In the genomic region with DNA sequence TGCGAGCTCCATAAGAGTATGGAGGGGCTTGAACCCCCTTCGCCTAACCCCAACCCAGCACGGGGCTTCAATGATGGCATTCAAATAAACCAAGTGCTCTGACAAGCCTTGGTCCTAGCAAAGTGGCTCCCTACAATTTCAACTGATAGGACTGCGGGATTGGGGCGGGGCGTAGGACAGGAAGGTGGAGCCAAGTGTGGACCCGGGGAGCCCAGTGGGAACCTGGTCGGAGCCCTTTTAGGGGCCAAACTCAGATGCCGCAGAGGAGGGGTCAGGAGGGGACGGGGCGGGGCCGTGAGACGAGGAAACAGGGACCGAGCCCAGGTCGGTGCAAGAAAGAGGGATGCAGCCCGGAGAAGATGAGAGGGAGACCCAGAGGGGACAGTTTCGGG, we compare ENCODE assay signal across 11 cellular contexts. TPM values are rescaled to one million over a fixed set of nuclear protein-coding genes. Genes with fewer than 3 reads are reported as not detected.
DNase-seq lines count a peak whose midpoint lies in the region; ATAC-seq and TF ChIP-seq lines count a peak whose summit lies in the region.
"Had no signal": no experiment of that assay in that cellular context is flagged by ENCODE, and none has a peak within 500 bp of the region (broad histone marks: within the 10 kb centered on the region; RNA-seq: fewer than 3 reads in every experiment).

No MANE protein-coding gene starts in this region.

- peak; percentile 42 for DNase-seq in activated naive CD4-positive, alpha-beta T cell treated with anti-CD3 and anti-CD28 coated beads, Interleukin-2, amount 10 ng/mL, durations not matched to agents 7 days and 5 days
- no peak for DNase-seq in activated naive CD4-positive, alpha-beta T cell treated with Interleukin-2 at 50 U/mL for 16 hours
- DNase-seq in activated T-helper 2 cell treated with anti-CD3 and anti-CD28 coated beads, Interferon-gamma antibody, Interleukin-2, Interleukin-4, amounts not matched to agents 10 μg/mL and 5 μg/mL and 100 μg/mL, durations not matched to agents 14 hours and 24 hours and 36 hours (ENCODE audit: low spot score), result no peak
- peak; percentile 58 for DNase-seq in iPS-NIHi11 (ENCODE audit: low spot score)
- no peak for DNase-seq in testis
- no peak for DNase-seq in AG08396 (ENCODE audit: low spot score)
- DNase-seq in NCI-H1694 treated with DMSO at 0.1 percent for 48 hours (lab: John Stamatoyannopoulos, UW), result no peak
- DNase-seq: NCI-H187 treated with DMSO at 0.1 percent for 48 hours, right lobe of liver had no signal

- no peaks in the 10 kb centered on the region for H3K9me3 ChIP-seq in testis
- H3K9me3 ChIP-seq: right lobe of liver had no signal

- TF ChIP-seq CTCF in testis (IDR thresholded peaks at IDR 0.05), result no peak

- no peaks in the 10 kb centered on the region for H3K36me3 ChIP-seq in testis (ENCODE audit: low read depth, missing control alignments)
- H3K36me3 ChIP-seq: BLaER1 treated with 17β-estradiol and CSF1 and Interleukin-3, amounts not matched to agents 10 nM and 100 nM; right lobe of liver had no signal

- TF ChIP-seq POLR2A in testis (IDR thresholded peaks at IDR 0.05), result no peak

- H3K4me1 ChIP-seq in testis, result no peaks in the 10 kb centered on the region
- H3K4me1 ChIP-seq: BLaER1 treated with 17β-estradiol and CSF1 and Interleukin-3, amounts not matched to agents 10 nM and 100 nM; right lobe of liver had no signal

- WGBS in testis, 2 donors, result 23 to 45% methylated on average over 17 of the region's 17 CpGs

- no peaks in the 10 kb centered on the region for H3K36me3 Mint-ChIP-seq in activated naive CD4-positive, alpha-beta T cell treated with anti-CD3 and anti-CD28 coated beads, Interleukin-2, amount 10 ng/mL, durations not matched to agents 7 days and 5 days
- no peaks in the 10 kb centered on the region for H3K36me3 Mint-ChIP-seq in activated T-helper 2 cell treated with anti-CD3 and anti-CD28 coated beads, Interferon-gamma antibody, Interleukin-2, Interleukin-4, amounts not matched to agents 10 μg/mL and 5 μg/mL and 100 μg/mL, durations not matched to agents 14 hours and 24 hours and 36 hours (ENCODE audit: low read depth)

- no peaks in the 10 kb centered on the region for H3K27me3 ChIP-seq in testis

- peak overlapping the region; percentile 63 for H3K4me3 Mint-ChIP-seq in activated naive CD4-positive, alpha-beta T cell treated with anti-CD3 and anti-CD28 coated beads, Interleukin-2, amount 10 ng/mL, durations not matched to agents 7 days and 5 days
- H3K4me3 Mint-ChIP-seq in activated T-helper 2 cell treated with anti-CD3 and anti-CD28 coated beads, Interferon-gamma antibody, Interleukin-2, Interleukin-4, amounts not matched to agents 10 μg/mL and 5 μg/mL and 100 μg/mL, durations not matched to agents 14 hours and 24 hours and 36 hours (ENCODE audit: low read depth), result peak overlapping the region; percentile 69

- intact Hi-C loops in activated T-helper 2 cell treated with anti-CD3 and anti-CD28 coated beads, Interferon-gamma antibody, Interleukin-2, Interleukin-4, amounts not matched to agents 10 μg/mL and 5 μg/mL and 100 μg/mL, durations not matched to agents 14 hours and 24 hours and 36 hours (cut with micrococcal nuclease), result loop anchor here (10.0 kb wide), 1 partner anchor 149 kb away; a partner anchor contains a TSS
- intact Hi-C loops in testis (cut with DNase I; ENCODE audit: low total_unique reads), result no loop called here

- H3K4me1 Mint-ChIP-seq in activated naive CD4-positive, alpha-beta T cell treated with anti-CD3 and anti-CD28 coated beads, Interleukin-2, amount 10 ng/mL, durations not matched to agents 7 days and 5 days, result peaks cover 17% of the 10 kb centered on the region
- peaks cover 6% of the 10 kb centered on the region for H3K4me1 Mint-ChIP-seq in activated T-helper 2 cell treated with anti-CD3 and anti-CD28 coated beads, Interferon-gamma antibody, Interleukin-2, Interleukin-4, amounts not matched to agents 10 μg/mL and 5 μg/mL and 100 μg/mL, durations not matched to agents 14 hours and 24 hours and 36 hours (ENCODE audit: low read depth)

- no peaks in the 10 kb centered on the region for H3K9me3 Mint-ChIP-seq in activated naive CD4-positive, alpha-beta T cell treated with anti-CD3 and anti-CD28 coated beads, Interleukin-2, amount 10 ng/mL, durations not matched to agents 7 days and 5 days
- no peaks in the 10 kb centered on the region for H3K9me3 Mint-ChIP-seq in activated T-helper 2 cell treated with anti-CD3 and anti-CD28 coated beads, Interferon-gamma antibody, Interleukin-2, Interleukin-4, amounts not matched to agents 10 μg/mL and 5 μg/mL and 100 μg/mL, durations not matched to agents 14 hours and 24 hours and 36 hours

- H3K4me3 ChIP-seq in testis, result peak overlapping the region; percentile 6 to 44
- H3K4me3 ChIP-seq: BLaER1 treated with 17β-estradiol and CSF1 and Interleukin-3, amounts not matched to agents 10 nM and 100 nM; right lobe of liver had no signal

- no peak overlapping the region for H3K27ac Mint-ChIP-seq in activated naive CD4-positive, alpha-beta T cell treated with anti-CD3 and anti-CD28 coated beads, Interleukin-2, amount 10 ng/mL, durations not matched to agents 7 days and 5 days
- H3K27ac Mint-ChIP-seq in activated T-helper 2 cell treated with anti-CD3 and anti-CD28 coated beads, Interferon-gamma antibody, Interleukin-2, Interleukin-4, amounts not matched to agents 10 μg/mL and 5 μg/mL and 100 μg/mL, durations not matched to agents 14 hours and 24 hours and 36 hours, result no peak overlapping the region

- H3K27me3 Mint-ChIP-seq in activated naive CD4-positive, alpha-beta T cell treated with anti-CD3 and anti-CD28 coated beads, Interleukin-2, amount 10 ng/mL, durations not matched to agents 7 days and 5 days, result peaks cover 55% of the 10 kb centered on the region
- H3K27me3 Mint-ChIP-seq in activated T-helper 2 cell treated with anti-CD3 and anti-CD28 coated beads, Interferon-gamma antibody, Interleukin-2, Interleukin-4, amounts not matched to agents 10 μg/mL and 5 μg/mL and 100 μg/mL, durations not matched to agents 14 hours and 24 hours and 36 hours (ENCODE audit: low read depth), result peaks cover 24% of the 10 kb centered on the region

- H3K27ac ChIP-seq in testis, result no peak overlapping the region
- H3K27ac ChIP-seq: BLaER1 treated with 17β-estradiol and CSF1 and Interleukin-3, amounts not matched to agents 10 nM and 100 nM; right lobe of liver had no signal

- CTCF ChIA-PET in activated naive CD4-positive, alpha-beta T cell treated with anti-CD3 and anti-CD28 coated beads, Interleukin-2, amount 10 ng/mL, durations not matched to agents 7 days and 5 days (lab: Charles Lee), result no interaction called here

- no peak for ATAC-seq in HG03159 (IDR thresholded peaks at IDR 0.05; ENCODE audit: unreplicated experiment)

RNA-seq across cellular contexts. Expression of a gene that starts 13.2 kb away (rescaled TPM):
- 64.2 and 66.6 TPM in 2 replicates for total RNA-seq in activated T-helper 2 cell treated with anti-CD3 and anti-CD28 coated beads, Interferon-gamma antibody, Interleukin-2, Interleukin-4, amounts not matched to agents 10 μg/mL and 5 μg/mL and 100 μg/mL, durations not matched to agents 14 hours and 24 hours and 36 hours
- 100 to 1,000 TPM in 1 of 2 donors, 10 to 100 TPM in 1; 90.3 to 100 TPM for total RNA-seq in testis
- 68.7 TPM for polyA plus RNA-seq in testis (ENCODE audit: insufficient read depth, low read depth, low replicate concordance)

RNA-seq across cellular contexts. Expression of a gene that starts 23.2 kb away (rescaled TPM):
- 0.11 and 0.55 TPM in 2 replicates for total RNA-seq in activated T-helper 2 cell treated with anti-CD3 and anti-CD28 coated beads, Interferon-gamma antibody, Interleukin-2, Interleukin-4, amounts not matched to agents 10 μg/mL and 5 μg/mL and 100 μg/mL, durations not matched to agents 14 hours and 24 hours and 36 hours
- 10 to 100 TPM; 43.7 to 57.5 TPM for total RNA-seq in testis
- 40.9 TPM for polyA plus RNA-seq in testis (ENCODE audit: insufficient read depth, low read depth, low replicate concordance)

RNA-seq across cellular contexts. Expression of a gene that starts 24.1 kb away (rescaled TPM):
- 2.1 and 2.2 TPM in 2 replicates for total RNA-seq in activated T-helper 2 cell treated with anti-CD3 and anti-CD28 coated beads, Interferon-gamma antibody, Interleukin-2, Interleukin-4, amounts not matched to agents 10 μg/mL and 5 μg/mL and 100 μg/mL, durations not matched to agents 14 hours and 24 hours and 36 hours
- 10 to 100 TPM in 1 of 2 donors, 1 to 10 TPM in 1; 6.2 to 13.7 TPM for total RNA-seq in testis
- polyA plus RNA-seq in testis (ENCODE audit: insufficient read depth, low read depth, low replicate concordance), result 11.1 TPM

RNA-seq across cellular contexts. Expression of a gene that starts 49.8 kb away (rescaled TPM):
- 39.7 and 47.5 TPM in 2 replicates for total RNA-seq in activated T-helper 2 cell treated with anti-CD3 and anti-CD28 coated beads, Interferon-gamma antibody, Interleukin-2, Interleukin-4, amounts not matched to agents 10 μg/mL and 5 μg/mL and 100 μg/mL, durations not matched to agents 14 hours and 24 hours and 36 hours
- total RNA-seq in testis, result 100 to 1,000 TPM; 202 to 241 TPM
- polyA plus RNA-seq in testis (ENCODE audit: insufficient read depth, low read depth, low replicate concordance), result 126 TPM

RNA-seq across cellular contexts. Expression of a gene that starts 55.9 kb away (rescaled TPM):
- total RNA-seq in activated T-helper 2 cell treated with anti-CD3 and anti-CD28 coated beads, Interferon-gamma antibody, Interleukin-2, Interleukin-4, amounts not matched to agents 10 μg/mL and 5 μg/mL and 100 μg/mL, durations not matched to agents 14 hours and 24 hours and 36 hours, result 130 and 135 TPM in 2 replicates
- 100 to 1,000 TPM; 147 to 224 TPM for total RNA-seq in testis
- polyA plus RNA-seq in testis (ENCODE audit: insufficient read depth, low read depth, low replicate concordance), result 119 TPM

Comparison
In these comparisons a context has a peak if more than half of its experiments do, and no peak if none do; other contexts are left out.
1. DNase-seq: peak in activated naive CD4-positive, alpha-beta T cell treated with anti-CD3 and anti-CD28 coated beads, Interleukin-2, amount 10 ng/mL, durations not matched to agents 7 days and 5 days (single experiment) and iPS-NIHi11 (single experiment); none in activated naive CD4-positive, alpha-beta T cell treated with Interleukin-2 at 50 U/mL for 16 hours (single experiment), activated T-helper 2 cell treated with anti-CD3 and anti-CD28 coated beads, Interferon-gamma antibody, Interleukin-2, Interleukin-4, amounts not matched to agents 10 μg/mL and 5 μg/mL and 100 μg/mL, durations not matched to agents 14 hours and 24 hours and 36 hours (single experiment), testis (single experiment), AG08396 (single experiment) and NCI-H1694 treated with DMSO at 0.1 percent for 48 hours (single experiment).
2. RNA of a gene that starts 23.2 kb away (total RNA-seq): 43.7 to 57.5 TPM in testis; 0.11 to 0.55 TPM in activated T-helper 2 cell treated with anti-CD3 and anti-CD28 coated beads, Interferon-gamma antibody, Interleukin-2, Interleukin-4, amounts not matched to agents 10 μg/mL and 5 μg/mL and 100 μg/mL, durations not matched to agents 14 hours and 24 hours and 36 hours; every median in the first group is over 10 times any median in the second.